Comparison of ENCODE assay signal across 1 cellular context in genomic region chr5:122120493-122120892, GRCh38.
TF ChIP-seq lines count a peak whose summit lies in the region.

No MANE protein-coding gene starts in this region.

TF ChIP-seq in H1, 55 proteins besides CTCF, POLR2A, EP300 and RAD21:
- TF ChIP-seq, protein P1, sequence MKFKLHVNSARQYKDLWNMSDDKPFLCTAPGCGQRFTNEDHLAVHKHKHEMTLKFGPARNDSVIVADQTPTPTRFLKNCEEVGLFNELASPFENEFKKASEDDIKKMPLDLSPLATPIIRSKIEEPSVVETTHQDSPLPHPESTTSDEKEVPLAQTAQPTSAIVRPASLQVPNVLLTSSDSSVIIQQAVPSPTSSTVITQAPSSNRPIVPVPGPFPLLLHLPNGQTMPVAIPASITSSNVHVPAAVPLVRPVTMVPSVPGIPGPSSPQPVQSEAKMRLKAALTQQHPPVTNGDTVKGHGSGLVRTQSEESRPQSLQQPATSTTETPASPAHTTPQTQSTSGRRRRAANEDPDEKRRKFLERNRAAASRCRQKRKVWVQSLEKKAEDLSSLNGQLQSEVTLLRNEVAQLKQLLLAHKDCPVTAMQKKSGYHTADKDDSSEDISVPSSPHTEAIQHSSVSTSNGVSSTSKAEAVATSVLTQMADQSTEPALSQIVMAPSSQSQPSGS (IDR thresholded peaks at IDR 0.05; ENCODE audit: low read length) = no peak
- TF ChIP-seq TEAD4 (IDR thresholded peaks at IDR 0.05; ENCODE audit: low read depth, low read length) (no peak), MAFK (IDR thresholded peaks at IDR 0.05; ENCODE audit: low read depth, low read length) (no peak), KDM1A (IDR thresholded peaks at IDR 0.05; ENCODE audit: borderline replicate concordance, low read length) (no peak), SUZ12 (IDR thresholded peaks at IDR 0.05; ENCODE audit: low read length) (no peak), HDAC2 (IDR thresholded peaks at IDR 0.05; ENCODE audit: borderline replicate concordance in 1 of 2, low read depth in 2 of 2, low read length in 2 of 2) (no peak), JUND (IDR thresholded peaks at IDR 0.05; ENCODE audit: low read length) (no peak), KDM4A (IDR thresholded peaks at IDR 0.05; ENCODE audit: low read depth, low read length, severe bottlenecking) (no peak), YY1 (IDR thresholded peaks at IDR 0.05; ENCODE audit: low read depth, low read length) (no peak), FOSL1 (IDR thresholded peaks at IDR 0.05; ENCODE audit: insufficient read depth, low read depth, low read length) (no peak), RNF2 (IDR thresholded peaks at IDR 0.05; ENCODE audit: borderline replicate concordance, low read depth, low read length, missing control alignments, poor library complexity, severe bottlenecking) (no peak), RXRA (IDR thresholded peaks at IDR 0.05; ENCODE audit: insufficient read depth, low read depth, low read length) (no peak), TAF7 (optimal IDR thresholded peaks at IDR 0.05; ENCODE audit: borderline replicate concordance, low read depth, low read length) (no peak), PHF8 (conservative IDR thresholded peaks at IDR 0.05; ENCODE audit: low read depth, low read length) (no peak), CHD1 (IDR thresholded peaks at IDR 0.05; ENCODE audit: low read depth, low read length) (no peak), CEBPB (IDR thresholded peaks at IDR 0.05; ENCODE audit: low read depth, low read length) (no peak), JUN (IDR thresholded peaks at IDR 0.05; ENCODE audit: low read depth, low read length) (no peak)
- TF ChIP-seq, protein P2, sequence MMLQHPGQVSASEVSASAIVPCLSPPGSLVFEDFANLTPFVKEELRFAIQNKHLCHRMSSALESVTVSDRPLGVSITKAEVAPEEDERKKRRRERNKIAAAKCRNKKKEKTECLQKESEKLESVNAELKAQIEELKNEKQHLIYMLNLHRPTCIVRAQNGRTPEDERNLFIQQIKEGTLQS (IDR thresholded peaks at IDR 0.05; ENCODE audit: insufficient read depth, low read depth, low read length) = no peak
- TF ChIP-seq, protein P3, sequence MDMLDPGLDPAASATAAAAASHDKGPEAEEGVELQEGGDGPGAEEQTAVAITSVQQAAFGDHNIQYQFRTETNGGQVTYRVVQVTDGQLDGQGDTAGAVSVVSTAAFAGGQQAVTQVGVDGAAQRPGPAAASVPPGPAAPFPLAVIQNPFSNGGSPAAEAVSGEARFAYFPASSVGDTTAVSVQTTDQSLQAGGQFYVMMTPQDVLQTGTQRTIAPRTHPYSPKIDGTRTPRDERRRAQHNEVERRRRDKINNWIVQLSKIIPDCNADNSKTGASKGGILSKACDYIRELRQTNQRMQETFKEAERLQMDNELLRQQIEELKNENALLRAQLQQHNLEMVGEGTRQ (IDR thresholded peaks at IDR 0.05; ENCODE audit: low read length) = no peak
TF ChIP-seq in H1: peak in this region for 0.
